ENCODE assay signal across 8 cellular contexts in genomic region chr5:138352722-138353549, GRCh38. TPM values are rescaled to one million over a fixed set of nuclear protein-coding genes. Genes with fewer than 3 reads are reported as not detected.
DNase-seq lines count a peak whose midpoint lies in the region; ATAC-seq, FAIRE-seq and TF ChIP-seq lines count a peak whose summit lies in the region.

No MANE protein-coding gene starts in this region.

- peaks cover 14% of the 10 kb centered on the region for H3K4me1 ChIP-seq in endothelial cell of umbilical vein (ENCODE audit: control insufficient read depth, extremely low read depth, insufficient read depth, low read length)

- CTCF ChIA-PET in endothelial cell of umbilical vein (lab: Charles Lee) = interaction anchor here (0.6 to 5.7 kb wide), 33 partner anchors 9 to 493 kb away, joined by 3 to 71 read pairs (median 4); partner anchors contain the start of genes CDC23, CDC25C, ETF1 and FAM53C

- peak; percentile 9 to 15 for TF ChIP-seq CTCF in endothelial cell of umbilical vein (IDR thresholded peaks at IDR 0.05; ENCODE audit: extremely low read depth in 1 of 2, insufficient read depth in 1 of 2, low read depth in 1 of 2, low read length in 2 of 2)

- peak overlapping the region; percentile 58 to 95 (median 78) for H3K4me3 ChIP-seq in endothelial cell of umbilical vein (replicated peaks in 1 of 3; ENCODE audit: insufficient read depth in 1 of 3, low read depth in 1 of 3, low read length in 3 of 3)

- ATAC-seq in HG02938 (IDR thresholded peaks at IDR 0.05; ENCODE audit: unreplicated experiment) = peak; percentile 37

- H3K36me3 ChIP-seq in endothelial cell of umbilical vein (ENCODE audit: control insufficient read depth in 2 of 2, extremely low read depth in 1 of 2, insufficient read depth in 2 of 2, low read length in 2 of 2) = peaks cover 0 to 11% of the 10 kb centered on the region in 2 experiments

- peak; percentile 46 for TF ChIP-seq POLR2A in endothelial cell of umbilical vein (IDR thresholded peaks at IDR 0.05; ENCODE audit: low read depth, low read length)

- H3K9ac ChIP-seq in endothelial cell of umbilical vein (replicated peaks; ENCODE audit: extremely low read depth, insufficient read depth, low read length) = peak overlapping the region; percentile 87

- peak; percentile 57 for DNase-seq in NCI-H82 (lab: John Stamatoyannopoulos, UW)
- no peak for DNase-seq in NCI-H82 treated with DMSO at 0.1 percent for 48 hours (lab: John Stamatoyannopoulos, UW; ENCODE audit: unreplicated experiment)
- peak; percentile 84 for DNase-seq in NCI-H69 (lab: John Stamatoyannopoulos, UW)
- DNase-seq in activated CD8-positive, alpha-beta memory T cell treated with anti-CD3 and anti-CD28 coated beads for 48 hours (ENCODE audit: low read depth in 2 of 3, low spot score in 2 of 3) = peak; percentile 28 to 52 (median 48)
- peak; percentile 75 for DNase-seq in endothelial cell of umbilical vein (ENCODE audit: low read depth, low spot score)
- peak; percentile 61 for DNase-seq in mucosa of gallbladder (ENCODE audit: low spot score)
- DNase-seq in stimulated activated CD8-positive, alpha-beta memory T cell treated with anti-CD3 and anti-CD28 coated beads, Interleukin-4, amount 100 ng/mL, for 4 hours (ENCODE audit: low read depth in 2 of 2, low spot score in 1 of 2) = peak; percentile 35 to 48

- no peaks in the 10 kb centered on the region for H3K27me3 ChIP-seq in endothelial cell of umbilical vein (ENCODE audit: control insufficient read depth in 2 of 2, insufficient read depth in 2 of 2, low read length in 2 of 2)

- no peaks in the 10 kb centered on the region for H3K9me1 ChIP-seq in endothelial cell of umbilical vein (replicated peaks; ENCODE audit: control insufficient read depth, extremely low read depth, insufficient read depth, low read length)

- FAIRE-seq in endothelial cell of umbilical vein (lab: Jason Lieb, UNC) = peak; percentile 86

- POLR2A ChIA-PET in endothelial cell of umbilical vein (lab: Charles Lee) = interaction anchor here (0.5 to 4.4 kb wide), 6 partner anchors 14 to 714 kb away, joined by 3 to 58 read pairs (median 4); partner anchors contain the start of genes CDC25C and FAM53C

- H4K20me1 ChIP-seq in endothelial cell of umbilical vein (replicated peaks; ENCODE audit: control insufficient read depth, extremely low read depth, insufficient read depth, low read length) = no peaks in the 10 kb centered on the region

- intact Hi-C loops in endothelial cell of umbilical vein (cut with micrococcal nuclease) = loop anchor here (1.0 to 5.0 kb wide), 5 partner anchors 15 to 679 kb away; partner anchors contain the start of gene FAM53C

- peak overlapping the region; percentile 93 for H3K4me2 ChIP-seq in endothelial cell of umbilical vein (ENCODE audit: insufficient read depth, low read length)

- BruUV-seq in endothelial cell of umbilical vein (replicated peaks; lab: Mats Ljungman, UMichigan) = no TSS peak

- dilution Hi-C loops in endothelial cell of umbilical vein (cut with MboI; ENCODE audit: extremely low pct_ligation_motif_present, low sequenced_read_pairs) = no loop called here

- peaks cover 47% of the 10 kb centered on the region for H3K79me2 ChIP-seq in endothelial cell of umbilical vein (ENCODE audit: control insufficient read depth, insufficient read depth, low read length)

- no peaks in the 10 kb centered on the region for H3K9me3 ChIP-seq in endothelial cell of umbilical vein (replicated peaks; ENCODE audit: control insufficient read depth, insufficient read depth, low read length)

- peak overlapping the region; percentile 65 for H3K27ac ChIP-seq in endothelial cell of umbilical vein (ENCODE audit: insufficient read depth, low read depth, low read length)

- H2AFZ ChIP-seq in endothelial cell of umbilical vein (ENCODE audit: low read depth, low read length) = peak overlapping the region; percentile 87

TF ChIP-seq in endothelial cell of umbilical vein, 7 proteins besides CTCF, POLR2A, EP300 and RAD21:
- TF ChIP-seq MAX (IDR thresholded peaks at IDR 0.05; ENCODE audit: insufficient read depth, insufficient read length) (no peak), POLR2AphosphoS5 (IDR thresholded peaks at IDR 0.05; ENCODE audit: insufficient read depth, low read depth, low read length) (peak; percentile 61), MYC (IDR thresholded peaks at IDR 0.05; ENCODE audit: low read depth, low read length) (no peak), JUN (IDR thresholded peaks at IDR 0.05; ENCODE audit: borderline replicate concordance, insufficient read depth, insufficient read length, low read depth) (no peak), EZH2 (IDR thresholded peaks at IDR 0.05; ENCODE audit: borderline replicate concordance, low read depth, low read length, severe bottlenecking) (no peak), GATA2 (IDR thresholded peaks at IDR 0.05; ENCODE audit: insufficient read depth, insufficient read length, low read depth, low read length) (no peak), FOS (IDR thresholded peaks at IDR 0.05; ENCODE audit: borderline replicate concordance, insufficient read depth, low read length) (no peak)

RNA-seq across cellular contexts. Expression of gene KDM3B, which starts 0.5 kb away (rescaled TPM):
- 52.6 and 55.7 TPM in 2 replicates for total RNA-seq in endothelial cell of umbilical vein
- 15.8 and 19.0 TPM in 2 replicates for polyA plus RNA-seq in endothelial cell of umbilical vein
- polyA plus RNA-seq in endothelial cell of umbilical vein (2011; cell fraction: cytosol; rRNA removed) = 22.6 and 24.9 TPM in 2 replicates
- 52.1 and 60.9 TPM in 2 replicates for polyA plus RNA-seq in endothelial cell of umbilical vein (2011; cell fraction: nucleus; rRNA removed)
- 24.6 and 31.8 TPM in 2 replicates for polyA plus RNA-seq in endothelial cell of umbilical vein (2012)
- 70.9 and 72.3 TPM in 2 replicates for polyA minus RNA-seq in endothelial cell of umbilical vein
- polyA minus RNA-seq in endothelial cell of umbilical vein (2011; cell fraction: cytosol; rRNA and poly(A)+ RNA removed) = 26.2 TPM
- polyA minus RNA-seq in endothelial cell of umbilical vein (2011; cell fraction: nucleus; rRNA and poly(A)+ RNA removed) = 43.6 and 55.2 TPM in 2 replicates
- total RNA-seq in mucosa of gallbladder = 65.8 TPM

RNA-seq across cellular contexts. Expression of gene FAM53C, which starts 14.9 kb away (rescaled TPM):
- 34.2 and 37.4 TPM in 2 replicates for total RNA-seq in endothelial cell of umbilical vein
- polyA plus RNA-seq in endothelial cell of umbilical vein = 37.9 and 41.4 TPM in 2 replicates
- polyA plus RNA-seq in endothelial cell of umbilical vein (2011; cell fraction: cytosol; rRNA removed) = 28.2 and 28.6 TPM in 2 replicates
- 29.0 and 32.1 TPM in 2 replicates for polyA plus RNA-seq in endothelial cell of umbilical vein (2011; cell fraction: nucleus; rRNA removed)
- 24.5 and 25.4 TPM in 2 replicates for polyA plus RNA-seq in endothelial cell of umbilical vein (2012)
- polyA minus RNA-seq in endothelial cell of umbilical vein = 41.0 and 46.1 TPM in 2 replicates
- polyA minus RNA-seq in endothelial cell of umbilical vein (2011; cell fraction: cytosol; rRNA and poly(A)+ RNA removed) = 17.6 TPM
- polyA minus RNA-seq in endothelial cell of umbilical vein (2011; cell fraction: nucleus; rRNA and poly(A)+ RNA removed) = 18.1 and 25.7 TPM in 2 replicates
- total RNA-seq in mucosa of gallbladder = 29.2 TPM

RNA-seq across cellular contexts. Expression of gene CDC25C, which starts 21.3 kb away (rescaled TPM):
- total RNA-seq in endothelial cell of umbilical vein (13.3 and 13.6 TPM in 2 replicates), mucosa of gallbladder (0.37 TPM)
- 5.5 and 8.1 TPM in 2 replicates for polyA plus RNA-seq in endothelial cell of umbilical vein
- polyA plus RNA-seq in endothelial cell of umbilical vein (2011; cell fraction: cytosol; rRNA removed) = 10.0 and 11.7 TPM in 2 replicates
- 12.0 and 14.4 TPM in 2 replicates for polyA plus RNA-seq in endothelial cell of umbilical vein (2011; cell fraction: nucleus; rRNA removed)
- polyA plus RNA-seq in endothelial cell of umbilical vein (2012) = 3.0 and 8.6 TPM in 2 replicates
- 9.1 and 9.4 TPM in 2 replicates for polyA minus RNA-seq in endothelial cell of umbilical vein
- polyA minus RNA-seq in endothelial cell of umbilical vein (2011; cell fraction: cytosol; rRNA and poly(A)+ RNA removed) = 4.9 TPM
- 5.6 and 11.3 TPM in 2 replicates for polyA minus RNA-seq in endothelial cell of umbilical vein (2011; cell fraction: nucleus; rRNA and poly(A)+ RNA removed)

Comparison
In these comparisons a context has a peak if more than half of its experiments do, and no peak if none do; other contexts are left out.
1. RNA of gene CDC25C, which starts 21.3 kb away (total RNA-seq): 13.3 to 13.6 TPM in endothelial cell of umbilical vein; 0.37 TPM in mucosa of gallbladder (single experiment); every median in the first group is over 10 times any median in the second.